ENCODE assay signal across 19 cellular contexts in genomic region chr11:94089356-94089755, GRCh38.
"Had no signal": no experiment of that assay in that cellular context is flagged by ENCODE, and none has a peak within 500 bp of the region (broad histone marks: within the 10 kb centered on the region; RNA-seq: fewer than 3 reads in every experiment).

No MANE protein-coding gene starts in this region.

- ATAC-seq: gastrocnemius medialis; heart right ventricle; left lobe of liver; mucosa of descending colon; naive thymus-derived CD8-positive, alpha-beta T cell; pancreas; stimulated activated effector memory CD8-positive, alpha-beta T cell treated with anti-CD3 and anti-CD28 coated beads, Interleukin-12 subunit alpha, Interleukin-12 subunit beta, amount 100 ng/mL, for 72 hours had no signal

- H3K36me3 ChIP-seq: gastrocnemius medialis, heart right ventricle, neural progenitor cell, pancreas, prostate gland, right lobe of liver, transverse colon had no signal

- H3K4me1 ChIP-seq: gastrocnemius medialis, heart right ventricle, neural progenitor cell, pancreas, prostate gland, right lobe of liver, transverse colon had no signal

- H3K9me3 ChIP-seq: gastrocnemius medialis, mucosa of descending colon, pancreas, prostate gland, right lobe of liver, transverse colon had no signal

- H3K27me3 ChIP-seq: gastrocnemius medialis, heart right ventricle, neural progenitor cell, pancreas, right lobe of liver, transverse colon had no signal

- H3K4me3 Mint-ChIP-seq: naive thymus-derived CD8-positive, alpha-beta T cell; neural progenitor cell; stimulated activated effector memory CD8-positive, alpha-beta T cell treated with anti-CD3 and anti-CD28 coated beads, Interleukin-12 subunit alpha, Interleukin-12 subunit beta, amount 100 ng/mL, for 72 hours; stimulated activated naive CD8-positive, alpha-beta T cell treated with anti-CD3 and anti-CD28 coated beads, Interleukin-15, Interleukin-2, amounts not matched to agents 100 ng/mL and 50 ng/mL, for 24 hours had no signal

- H3K27ac Mint-ChIP-seq: naive thymus-derived CD8-positive, alpha-beta T cell; neural progenitor cell; stimulated activated effector memory CD8-positive, alpha-beta T cell treated with anti-CD3 and anti-CD28 coated beads, Interleukin-12 subunit alpha, Interleukin-12 subunit beta, amount 100 ng/mL, for 72 hours; stimulated activated naive CD8-positive, alpha-beta T cell treated with anti-CD3 and anti-CD28 coated beads, Interleukin-15, Interleukin-2, amounts not matched to agents 100 ng/mL and 50 ng/mL, for 24 hours had no signal

- H3K9me3 Mint-ChIP-seq: neural progenitor cell; stimulated activated effector memory CD8-positive, alpha-beta T cell treated with anti-CD3 and anti-CD28 coated beads, Interleukin-12 subunit alpha, Interleukin-12 subunit beta, amount 100 ng/mL, for 72 hours had no signal

- H2AFZ ChIP-seq: neural progenitor cell had no signal

- H3K4me3 ChIP-seq: coronary artery, gastrocnemius medialis, heart right ventricle, mucosa of descending colon, neural progenitor cell, pancreas, prostate gland, right lobe of liver, transverse colon had no signal

- H3K4me2 ChIP-seq: neural progenitor cell had no signal

- DNase-seq: central memory CD4-positive, alpha-beta T cell; effector CD4-positive, alpha-beta T cell; gastrocnemius medialis; heart right ventricle; mucosa of descending colon; naive thymus-derived CD8-positive, alpha-beta T cell; nucleus accumbens; pancreas; retina; right lobe of liver; stimulated activated CD4-positive, alpha-beta T cell treated with anti-CD3 and anti-CD28 coated beads, Interleukin-4, amount 100 ng/mL, for 1 hour; stimulated activated CD8-positive, alpha-beta memory T cell treated with anti-CD3 and anti-CD28 coated beads, Interleukin-4, amount 100 ng/mL, for 48 hours; transverse colon had no signal

- H3K27ac ChIP-seq: coronary artery, gastrocnemius medialis, heart right ventricle, neural progenitor cell, pancreas, prostate gland, right lobe of liver, transverse colon had no signal

- H3K4me1 Mint-ChIP-seq: naive thymus-derived CD8-positive, alpha-beta T cell; neural progenitor cell; stimulated activated effector memory CD8-positive, alpha-beta T cell treated with anti-CD3 and anti-CD28 coated beads, Interleukin-12 subunit alpha, Interleukin-12 subunit beta, amount 100 ng/mL, for 72 hours had no signal

- H3K36me3 Mint-ChIP-seq: naive thymus-derived CD8-positive, alpha-beta T cell; neural progenitor cell; stimulated activated effector memory CD8-positive, alpha-beta T cell treated with anti-CD3 and anti-CD28 coated beads, Interleukin-12 subunit alpha, Interleukin-12 subunit beta, amount 100 ng/mL, for 72 hours had no signal
